12 cellular contexts compared by ENCODE assay signal in genomic region chr6:105603779-105604592, GRCh38.
A peak's percentile ranks its signal among the peaks of the same experiment; 100 is the strongest.
DNase-seq lines count a peak whose midpoint lies in the region; ATAC-seq and TF ChIP-seq lines count a peak whose summit lies in the region.
"Had no signal": no experiment of that assay in that cellular context is flagged by ENCODE, and none has a peak within 500 bp of the region (broad histone marks: within the 10 kb centered on the region; RNA-seq: fewer than 3 reads in every experiment).

No MANE protein-coding gene starts in this region.

- peak; percentile 40 for ATAC-seq in upper lobe of right lung
- no peak for ATAC-seq in left lobe of liver
- ATAC-seq: naive thymus-derived CD4-positive, alpha-beta T cell had no signal

- peaks cover 10% of the 10 kb centered on the region for H3K4me1 ChIP-seq in upper lobe of right lung

- H3K36me3 ChIP-seq in upper lobe of right lung, result no peaks in the 10 kb centered on the region

- TF ChIP-seq CTCF in upper lobe of right lung (IDR thresholded peaks at IDR 0.05), result no peak

- no peak overlapping the region for H3K27ac Mint-ChIP-seq in activated T-helper 2 cell treated with anti-CD3 and anti-CD28 coated beads, Interferon-gamma antibody, Interleukin-2, Interleukin-4, amounts not matched to agents 10 μg/mL and 5 μg/mL and 100 μg/mL, durations not matched to agents 14 hours and 24 hours and 36 hours
- H3K27ac Mint-ChIP-seq: activated CD4-positive, alpha-beta memory T cell treated with anti-CD3 and anti-CD28 coated beads for 36 hours; naive thymus-derived CD4-positive, alpha-beta T cell had no signal

- DNase-seq in M059J (ENCODE audit: low read depth) (peak; percentile 54), epithelial cell of prostate (ENCODE audit: low read depth, low spot score) (no peak), medulla oblongata (ENCODE audit: extremely low spot score) (peak; percentile 64), upper lobe of right lung (no peak), NCI-H2107 (lab: John Stamatoyannopoulos, UW) (no peak), left lobe of liver (ENCODE audit: low spot score) (no peak)
- no peak for DNase-seq in activated T-helper 2 cell treated with anti-CD3 and anti-CD28 coated beads, Interferon-gamma antibody, Interleukin-2, Interleukin-4, amounts not matched to agents 10 μg/mL and 5 μg/mL and 100 μg/mL, durations not matched to agents 14 hours and 24 hours and 36 hours (ENCODE audit: low spot score)
- DNase-seq: activated CD4-positive, alpha-beta memory T cell treated with anti-CD3 and anti-CD28 coated beads for 36 hours; activated naive CD4-positive, alpha-beta T cell treated with anti-CD3 and anti-CD28 coated beads, Interleukin-2, amount 50 U/mL, for 16 hours; naive thymus-derived CD4-positive, alpha-beta T cell; NCI-H1105 treated with DMSO at 0.1 percent for 48 hours; stimulated activated CD8-positive, alpha-beta memory T cell treated with anti-CD3 and anti-CD28 coated beads, Interleukin-4, amount 100 ng/mL, for 48 hours had no signal

- no peak overlapping the region for H3K4me3 Mint-ChIP-seq in activated T-helper 2 cell treated with anti-CD3 and anti-CD28 coated beads, Interferon-gamma antibody, Interleukin-2, Interleukin-4, amounts not matched to agents 10 μg/mL and 5 μg/mL and 100 μg/mL, durations not matched to agents 14 hours and 24 hours and 36 hours (ENCODE audit: low read depth)
- H3K4me3 Mint-ChIP-seq: activated CD4-positive, alpha-beta memory T cell treated with anti-CD3 and anti-CD28 coated beads for 36 hours; naive thymus-derived CD4-positive, alpha-beta T cell had no signal

- peaks cover 5% of the 10 kb centered on the region for H3K9me3 Mint-ChIP-seq in activated T-helper 2 cell treated with anti-CD3 and anti-CD28 coated beads, Interferon-gamma antibody, Interleukin-2, Interleukin-4, amounts not matched to agents 10 μg/mL and 5 μg/mL and 100 μg/mL, durations not matched to agents 14 hours and 24 hours and 36 hours

- intact Hi-C loops in upper lobe of right lung (cut with DNase I), result no loop called here
- intact Hi-C loops in activated T-helper 2 cell treated with anti-CD3 and anti-CD28 coated beads, Interferon-gamma antibody, Interleukin-2, Interleukin-4, amounts not matched to agents 10 μg/mL and 5 μg/mL and 100 μg/mL, durations not matched to agents 14 hours and 24 hours and 36 hours (cut with micrococcal nuclease), result loop anchor here (5.0 kb wide), 1 partner anchor 42 kb away; no protein-coding TSS in a partner anchor

- H3K4me3 ChIP-seq in upper lobe of right lung, result no peak overlapping the region

- peaks cover 6% of the 10 kb centered on the region for H3K36me3 Mint-ChIP-seq in activated T-helper 2 cell treated with anti-CD3 and anti-CD28 coated beads, Interferon-gamma antibody, Interleukin-2, Interleukin-4, amounts not matched to agents 10 μg/mL and 5 μg/mL and 100 μg/mL, durations not matched to agents 14 hours and 24 hours and 36 hours (ENCODE audit: low read depth)
- H3K36me3 Mint-ChIP-seq: activated CD4-positive, alpha-beta memory T cell treated with anti-CD3 and anti-CD28 coated beads for 36 hours had no signal

- H3K27me3 ChIP-seq in upper lobe of right lung, result no peaks in the 10 kb centered on the region

- H3K4me1 Mint-ChIP-seq in activated T-helper 2 cell treated with anti-CD3 and anti-CD28 coated beads, Interferon-gamma antibody, Interleukin-2, Interleukin-4, amounts not matched to agents 10 μg/mL and 5 μg/mL and 100 μg/mL, durations not matched to agents 14 hours and 24 hours and 36 hours (ENCODE audit: low read depth), result peaks cover 28% of the 10 kb centered on the region

- H3K27me3 Mint-ChIP-seq in activated T-helper 2 cell treated with anti-CD3 and anti-CD28 coated beads, Interferon-gamma antibody, Interleukin-2, Interleukin-4, amounts not matched to agents 10 μg/mL and 5 μg/mL and 100 μg/mL, durations not matched to agents 14 hours and 24 hours and 36 hours (ENCODE audit: low read depth), result no peaks in the 10 kb centered on the region

- H3K9me3 ChIP-seq in upper lobe of right lung, result no peaks in the 10 kb centered on the region

- peak overlapping the region; percentile 20 for H3K27ac ChIP-seq in epithelial cell of prostate
- H3K27ac ChIP-seq in upper lobe of right lung, result no peak overlapping the region

Comparison
In these comparisons a context has a peak if more than half of its experiments do, and no peak if none do; other contexts are left out.
1. DNase-seq: peak in M059J (single experiment) and medulla oblongata (single experiment); none in epithelial cell of prostate (single experiment), upper lobe of right lung (single experiment), activated T-helper 2 cell treated with anti-CD3 and anti-CD28 coated beads, Interferon-gamma antibody, Interleukin-2, Interleukin-4, amounts not matched to agents 10 μg/mL and 5 μg/mL and 100 μg/mL, durations not matched to agents 14 hours and 24 hours and 36 hours (single experiment), NCI-H2107 (single experiment) and left lobe of liver (single experiment).